ENCODE assay signal across 8 cellular contexts in genomic region chr4:82905205-82905604, GRCh38. TPM values are rescaled to one million over a fixed set of nuclear protein-coding genes. Genes with fewer than 3 reads are reported as not detected.
DNase-seq lines count a peak whose midpoint lies in the region; ATAC-seq and TF ChIP-seq lines count a peak whose summit lies in the region.

No MANE protein-coding gene starts in this region.

- peaks cover 2% of the 10 kb centered on the region for H3K36me3 Mint-ChIP-seq in activated naive CD4-positive, alpha-beta T cell treated with anti-CD3 and anti-CD28 coated beads, Interleukin-2, amount 50 U/mL, for 24 hours

- peaks cover 30% of the 10 kb centered on the region for H3K4me1 Mint-ChIP-seq in activated naive CD4-positive, alpha-beta T cell treated with anti-CD3 and anti-CD28 coated beads, Interleukin-2, amount 50 U/mL, for 24 hours

- intact Hi-C loops in lower leg skin (cut with DNase I; ENCODE audit: low total_unique reads) = no loop called here

- TF ChIP-seq POLR2A in lower leg skin (IDR thresholded peaks at IDR 0.05) = no peak

- peak overlapping the region; percentile 37 for H3K4me3 Mint-ChIP-seq in activated naive CD4-positive, alpha-beta T cell treated with anti-CD3 and anti-CD28 coated beads, Interleukin-2, amount 50 U/mL, for 24 hours

- H3K4me1 ChIP-seq in BE2C = no peaks in the 10 kb centered on the region
- H3K4me1 ChIP-seq in right atrium auricular region = peaks cover 0 to 5% of the 10 kb centered on the region in 2 donors

- H3K9me3 ChIP-seq in BE2C (no peaks in the 10 kb centered on the region), right atrium auricular region (no peaks in the 10 kb centered on the region)

- H3K27ac ChIP-seq in right atrium auricular region = no peak overlapping the region

- H3K9me3 Mint-ChIP-seq in activated naive CD4-positive, alpha-beta T cell treated with anti-CD3 and anti-CD28 coated beads, Interleukin-2, amount 50 U/mL, for 24 hours = no peaks in the 10 kb centered on the region

- TF ChIP-seq CTCF in GM12864 (IDR thresholded peaks at IDR 0.05; ENCODE audit: low read depth, low read length, missing control alignments) (no peak), lower leg skin (IDR thresholded peaks at IDR 0.05) (no peak), BE2C (IDR thresholded peaks at IDR 0.05; ENCODE audit: low read depth, low read length) (no peak), right atrium auricular region (IDR thresholded peaks at IDR 0.05) (no peak)

- peak; percentile 51 for ATAC-seq in GM21515 (IDR thresholded peaks at IDR 0.05; ENCODE audit: unreplicated experiment)

- H3K4me3 ChIP-seq in GM12864 (ENCODE audit: low read depth, low read length) = no peak overlapping the region
- no peak overlapping the region for H3K4me3 ChIP-seq in lower leg skin (ENCODE audit: low read depth, poor library complexity, severe bottlenecking)
- H3K4me3 ChIP-seq in BE2C (ENCODE audit: low read depth, low read length) = no peak overlapping the region
- H3K4me3 ChIP-seq in right atrium auricular region = no peak overlapping the region

- H3K27ac Mint-ChIP-seq in activated naive CD4-positive, alpha-beta T cell treated with anti-CD3 and anti-CD28 coated beads, Interleukin-2, amount 50 U/mL, for 24 hours = peak overlapping the region; percentile 52

- H3K36me3 ChIP-seq in BE2C (peaks cover 3% of the 10 kb centered on the region), right atrium auricular region (peaks cover 11% of the 10 kb centered on the region)

- DNase-seq in GM12864 (ENCODE audit: low read depth) (peak; percentile 65), HPDE6-E6E7 (ENCODE audit: extremely low spot score) (peak; percentile 42), lower leg skin (ENCODE audit: low spot score in 2 of 2) (no peak), iPS-NIHi7 (ENCODE audit: extremely low spot score) (no peak), BE2C (no peak), right atrium auricular region (ENCODE audit: low spot score) (no peak)

- H3K27me3 ChIP-seq in BE2C (no peaks in the 10 kb centered on the region), right atrium auricular region (no peaks in the 10 kb centered on the region)

- WGBS in lower leg skin, 2 donors = 72 to 89% methylated on average over 2 of the region's 2 CpGs

- H3K27me3 Mint-ChIP-seq in activated naive CD4-positive, alpha-beta T cell treated with anti-CD3 and anti-CD28 coated beads, Interleukin-2, amount 50 U/mL, for 24 hours = no peaks in the 10 kb centered on the region

RNA-seq across cellular contexts. Expression of gene THAP9, which starts 4.7 kb away (rescaled TPM):
- total RNA-seq in lower leg skin (1 to 10 TPM; 3.2 to 3.8 (median 3.5) TPM), right atrium auricular region (1 to 10 TPM; 2.2 to 3.0 TPM)
- 3.0 TPM for polyA plus RNA-seq in BE2C (2012; ENCODE audit: insufficient read depth, insufficient read length, low read depth)

RNA-seq across cellular contexts. Expression of gene SEC31A, which starts 14.3 kb away (rescaled TPM):
- total RNA-seq in lower leg skin = 100 to 1,000 TPM; 100 to 166 (median 118) TPM
- 105 TPM for polyA plus RNA-seq in BE2C (2012; ENCODE audit: insufficient read depth, insufficient read length, low read depth)
- 100 to 1,000 TPM; 107 to 116 TPM for total RNA-seq in right atrium auricular region

Comparison
In these comparisons a context has a peak if more than half of its experiments do, and no peak if none do; other contexts are left out.
1. DNase-seq: peak in GM12864 (single experiment) and HPDE6-E6E7 (single experiment); none in lower leg skin (0 of 2), iPS-NIHi7 (single experiment), BE2C (single experiment) and right atrium auricular region (single experiment).